Comparison of ENCODE assay signal across 12 cellular contexts in the genomic region with DNA sequence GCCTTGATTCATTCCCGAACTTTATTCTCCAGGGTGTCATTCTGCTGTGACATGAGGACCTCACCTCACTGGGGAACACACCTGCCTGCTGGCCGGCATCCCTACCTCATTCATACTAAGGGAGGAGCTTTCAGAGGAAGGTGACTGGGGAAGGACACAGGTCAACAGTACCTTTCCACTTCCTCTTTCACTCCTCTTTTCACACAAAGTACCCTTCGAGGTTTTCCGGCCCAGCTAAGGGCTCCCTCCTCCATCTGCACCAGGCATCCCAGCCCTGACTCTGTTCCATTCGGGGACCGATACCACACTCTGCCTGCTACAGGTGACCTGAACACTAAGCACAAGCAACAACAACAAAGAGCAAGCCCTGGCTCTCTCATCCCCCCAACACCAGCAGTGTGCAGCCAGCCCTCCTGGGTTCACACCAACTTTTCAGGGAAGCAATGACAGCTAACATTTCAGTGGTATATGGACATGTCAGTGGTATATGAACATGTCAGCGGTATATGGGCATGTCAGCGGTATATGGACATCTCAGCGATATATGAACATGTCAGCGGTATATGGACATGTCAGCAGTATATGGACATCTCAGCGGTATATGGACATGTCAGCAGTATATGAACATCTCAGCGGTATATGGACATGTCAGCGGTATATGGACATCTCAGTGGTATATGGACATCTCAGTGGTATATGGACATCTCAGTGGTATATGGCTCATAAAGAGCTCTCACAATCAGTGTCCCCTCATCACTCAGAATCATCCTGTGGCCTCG. TPM values are rescaled to one million over a fixed set of nuclear protein-coding genes. Genes with fewer than 3 reads are reported as not detected.
A peak's percentile ranks its signal among the peaks of the same experiment; 100 is the strongest.
DNase-seq lines count a peak whose midpoint lies in the region; ATAC-seq, FAIRE-seq and TF ChIP-seq lines count a peak whose summit lies in the region.
"Had no signal": no experiment of that assay in that cellular context is flagged by ENCODE, and none has a peak within 500 bp of the region (broad histone marks: within the 10 kb centered on the region; RNA-seq: fewer than 3 reads in every experiment).

No MANE protein-coding gene starts in this region.

- no peaks in the 10 kb centered on the region for H3K9me3 Mint-ChIP-seq in activated naive CD4-positive, alpha-beta T cell treated with anti-CD3 and anti-CD28 coated beads, Interleukin-2, amount 50 U/mL, for 72 hours
- no peaks in the 10 kb centered on the region for H3K9me3 Mint-ChIP-seq in activated naive CD4-positive, alpha-beta T cell treated with anti-CD3 and anti-CD28 coated beads for 36 hours
- H3K9me3 Mint-ChIP-seq in WTC11, result no peaks in the 10 kb centered on the region

- H3K9me2 ChIP-seq in HCT116 (ENCODE audit: insufficient read depth) (no peaks in the 10 kb centered on the region), SU-DHL-6 (replicated peaks; ENCODE audit: insufficient read depth, low read length) (no peaks in the 10 kb centered on the region)

- H3K27me3 ChIP-seq in HCT116 (ENCODE audit: insufficient read depth, low read length) (no peaks in the 10 kb centered on the region), SU-DHL-6 (ENCODE audit: low read length) (no peaks in the 10 kb centered on the region), small intestine (ENCODE audit: control insufficient read depth in 2 of 2, insufficient read depth in 2 of 2, low read length in 2 of 2) (no peaks in the 10 kb centered on the region)
- H3K27me3 ChIP-seq: heart left ventricle, thyroid gland had no signal

- peaks cover 20 to 57% of the 10 kb centered on the region in 2 donors for H3K36me3 Mint-ChIP-seq in activated naive CD4-positive, alpha-beta T cell treated with anti-CD3 and anti-CD28 coated beads, Interleukin-2, amount 50 U/mL, for 72 hours
- H3K36me3 Mint-ChIP-seq in activated naive CD4-positive, alpha-beta T cell treated with anti-CD3 and anti-CD28 coated beads for 36 hours (ENCODE audit: low read depth), result peaks cover 64% of the 10 kb centered on the region
- H3K36me3 Mint-ChIP-seq in WTC11, result peaks cover 63% of the 10 kb centered on the region

- peaks cover 62 to 77% of the 10 kb centered on the region in 2 experiments for H3K36me3 ChIP-seq in HCT116 (ENCODE audit: control insufficient read depth in 1 of 2, insufficient read depth in 2 of 2, low read length in 2 of 2)
- H3K36me3 ChIP-seq in SU-DHL-6 (ENCODE audit: low read length), result peaks cover 11% of the 10 kb centered on the region; the same call in 1 of the 2 replicates
- H3K36me3 ChIP-seq in small intestine (ENCODE audit: control insufficient read depth in 2 of 2, insufficient read depth in 2 of 2, low read length in 2 of 2), result peaks cover 47 to 48% of the 10 kb centered on the region in 2 donors
- H3K36me3 ChIP-seq in kidney (ENCODE audit: control insufficient read depth in 1 of 2, insufficient read depth in 2 of 2, low read length in 2 of 2), result peaks cover 40 to 55% of the 10 kb centered on the region in 2 donors

- H3K9me3 ChIP-seq in HCT116 (ENCODE audit: control insufficient read depth in 1 of 2, insufficient read depth in 1 of 2, low read depth in 1 of 2, low read length in 2 of 2) (no peaks in the 10 kb centered on the region), SU-DHL-6 (ENCODE audit: insufficient read depth, low read length) (no peaks in the 10 kb centered on the region), small intestine (ENCODE audit: control insufficient read depth, low read depth) (no peaks in the 10 kb centered on the region), kidney (ENCODE audit: control insufficient read depth in 1 of 2, low read length in 2 of 2) (no peaks in the 10 kb centered on the region)
- H3K9me3 ChIP-seq: heart left ventricle, thyroid gland had no signal

- H3K27ac Mint-ChIP-seq in activated naive CD4-positive, alpha-beta T cell treated with anti-CD3 and anti-CD28 coated beads, Interleukin-2, amount 50 U/mL, for 72 hours, result peak overlapping the region; percentile 55 to 82
- no peak overlapping the region for H3K27ac Mint-ChIP-seq in activated naive CD4-positive, alpha-beta T cell treated with anti-CD3 and anti-CD28 coated beads for 36 hours
- H3K27ac Mint-ChIP-seq in WTC11, result no peak overlapping the region

- no peak for DNase-seq in activated naive CD4-positive, alpha-beta T cell treated with anti-CD3 and anti-CD28 coated beads, Interleukin-2, amount 50 U/mL, for 72 hours (ENCODE audit: low spot score in 2 of 2)
- DNase-seq in activated naive CD4-positive, alpha-beta T cell treated with anti-CD3 and anti-CD28 coated beads for 36 hours, result no peak
- DNase-seq in HCT116 (ENCODE audit: low read depth, low spot score), result no peak
- peak; percentile 52 for DNase-seq in small intestine
- no peak for DNase-seq in kidney
- no peak for DNase-seq in DMS114 treated with DMSO at 0.1 percent for 48 hours (lab: John Stamatoyannopoulos, UW; ENCODE audit: unreplicated experiment)
- no peak for DNase-seq in WTC11 (ENCODE audit: low spot score)
- DNase-seq: aorta, heart left ventricle, NCI-H1436, thyroid gland had no signal

- H2AFZ ChIP-seq in HCT116 (ENCODE audit: low read depth, low read length, poor library complexity, severe bottlenecking), result no peak overlapping the region
- H2AFZ ChIP-seq in SU-DHL-6 (ENCODE audit: low read depth, low read length, severe bottlenecking), result no peak overlapping the region

- 75 to 87% (median 77%) methylated on average over 14 of the region's 14 CpGs for WGBS in small intestine, 3 donors

- H3K4me3 Mint-ChIP-seq in activated naive CD4-positive, alpha-beta T cell treated with anti-CD3 and anti-CD28 coated beads for 36 hours, result no peak overlapping the region
- H3K4me3 Mint-ChIP-seq in WTC11, result no peak overlapping the region

- RAD21 ChIA-PET in HCT116 (lab: Charles Lee; ENCODE audit: low non-redundant PET in 1 of 2, low total read pairs in 2 of 2, uncharacterized antibody in 2 of 2, unreplicated experiment in 2 of 2), result no interaction called here

- H3K27ac ChIP-seq in HCT116 (ENCODE audit: low read depth, low read length) (no peak overlapping the region), SU-DHL-6 (ENCODE audit: low read depth, low read length) (peak overlapping the region; percentile 65), small intestine (ENCODE audit: low read depth in 1 of 2, low read length in 1 of 2) (peak overlapping the region in 1 of 2 donors; percentile 53), kidney (ENCODE audit: low read depth in 2 of 2, low read length in 2 of 2) (no peak overlapping the region)
- H3K27ac ChIP-seq: heart left ventricle, thyroid gland had no signal

- CTCF ChIA-PET in activated naive CD4-positive, alpha-beta T cell treated with anti-CD3 and anti-CD28 coated beads for 36 hours (lab: Charles Lee), result interaction anchor here (1.2 kb wide), 1 partner anchor 14 kb away, joined by 5 read pairs; no protein-coding TSS in a partner anchor
- CTCF ChIA-PET in HCT116 (lab: Charles Lee) (no interaction called here), WTC11 (lab: Charles Lee) (no interaction called here)

- H3K79me2 ChIP-seq in HCT116 (ENCODE audit: insufficient read depth, low read length) (peaks cover 23% of the 10 kb centered on the region; the same call in 1 of the 2 replicates), SU-DHL-6 (ENCODE audit: insufficient read depth, low read length) (no peaks in the 10 kb centered on the region)

- no peaks in the 10 kb centered on the region for H3K27me3 Mint-ChIP-seq in activated naive CD4-positive, alpha-beta T cell treated with anti-CD3 and anti-CD28 coated beads for 36 hours (ENCODE audit: low read depth)
- no peaks in the 10 kb centered on the region for H3K27me3 Mint-ChIP-seq in WTC11 (ENCODE audit: low read depth)

- FAIRE-seq in small intestine (lab: Jason Lieb, UNC), result no peak
- no peak for FAIRE-seq in kidney (lab: Jason Lieb, UNC)

- BruUV-seq in HCT116 (replicated peaks; lab: Mats Ljungman, UMichigan), result no TSS peak

- peaks cover 7% of the 10 kb centered on the region for H3K4me1 Mint-ChIP-seq in activated naive CD4-positive, alpha-beta T cell treated with anti-CD3 and anti-CD28 coated beads for 36 hours (ENCODE audit: low read depth)
- H3K4me1 Mint-ChIP-seq in WTC11, result peaks cover 19% of the 10 kb centered on the region

- POLR2A ChIA-PET in HCT116 (lab: Charles Lee), result no interaction called here
- POLR2A ChIA-PET in WTC11 (lab: Charles Lee), result no interaction called here

- H3K4me2 ChIP-seq in HCT116 (ENCODE audit: low read length) (0 out of 2 replicates have a peak overlapping the region, but pooled peaks have one; percentile 1), SU-DHL-6 (ENCODE audit: low read depth, low read length, poor library complexity, severe bottlenecking) (peak overlapping the region; percentile 30)

- TF ChIP-seq POLR2A in HCT116 (IDR thresholded peaks at IDR 0.05; ENCODE audit: borderline replicate concordance, extremely low read depth, insufficient read depth, insufficient read length), result no peak

- no peak overlapping the region for H3K9ac ChIP-seq in HCT116 (ENCODE audit: low read length)
- no peak overlapping the region for H3K9ac ChIP-seq in SU-DHL-6 (ENCODE audit: low read length)
- H3K9ac ChIP-seq in kidney (ENCODE audit: low read length in 2 of 2), result no peak overlapping the region

- no peak for ATAC-seq in activated naive CD4-positive, alpha-beta T cell treated with anti-CD3 and anti-CD28 coated beads, Interleukin-2, amount 50 U/mL, for 72 hours
- ATAC-seq in HCT116, result no peak
- ATAC-seq in WTC11, result no peak
- ATAC-seq: heart left ventricle had no signal

- no peaks in the 10 kb centered on the region for H4K20me1 ChIP-seq in HCT116 (ENCODE audit: insufficient read depth)
- no peaks in the 10 kb centered on the region; the same call in 1 of the 2 replicates for H4K20me1 ChIP-seq in SU-DHL-6 (ENCODE audit: low read depth, low read length)

- H3F3A ChIP-seq in SU-DHL-6 (ENCODE audit: insufficient read depth), result peaks cover 27% of the 10 kb centered on the region

- intact Hi-C loops in activated naive CD4-positive, alpha-beta T cell treated with anti-CD3 and anti-CD28 coated beads for 36 hours (cut with micrococcal nuclease), result no loop called here
- intact Hi-C loops in HCT116 (cut with micrococcal nuclease) (no loop called here), kidney (cut with DNase I) (no loop called here)

- TF ChIP-seq CTCF in HCT116 (IDR thresholded peaks at IDR 0.05 in 2 of 3, conservative IDR thresholded peaks at IDR 0.05 in 1 of 3; ENCODE audit: borderline replicate concordance in 1 of 3, insufficient read depth in 1 of 3, low read depth in 2 of 3, low read length in 2 of 3) (no peak), SU-DHL-6 (IDR thresholded peaks at IDR 0.05; ENCODE audit: insufficient read depth, low read length, poor library complexity, severe bottlenecking) (no peak), kidney (IDR thresholded peaks at IDR 0.05; ENCODE audit: borderline replicate concordance, extremely low read depth, insufficient read depth) (no peak), WTC11 (IDR thresholded peaks at IDR 0.05) (no peak)

- no peak for TF ChIP-seq RAD21 in HCT116 (IDR thresholded peaks at IDR 0.05; ENCODE audit: low read depth)

- H3K4me1 ChIP-seq in HCT116 (ENCODE audit: control insufficient read depth in 1 of 2, insufficient read depth in 2 of 2, low read length in 2 of 2), result peaks cover 13 to 36% of the 10 kb centered on the region in 2 experiments
- no peaks in the 10 kb centered on the region for H3K4me1 ChIP-seq in small intestine (ENCODE audit: control insufficient read depth in 2 of 2, insufficient read depth in 1 of 2, low read depth in 1 of 2, low read length in 1 of 2)
- H3K4me1 ChIP-seq in kidney (ENCODE audit: control insufficient read depth in 1 of 2, insufficient read depth in 1 of 2, low read depth in 1 of 2, low read length in 2 of 2), result no peaks in the 10 kb centered on the region
- H3K4me1 ChIP-seq: thyroid gland had no signal

- H3K4me3 ChIP-seq in HCT116 (replicated peaks in 1 of 2; ENCODE audit: low read depth in 1 of 2, low read length in 2 of 2), result no peak overlapping the region
- H3K4me3 ChIP-seq in SU-DHL-6 (ENCODE audit: insufficient read depth, low read length, poor library complexity, severe bottlenecking), result no peak overlapping the region
- no peak overlapping the region for H3K4me3 ChIP-seq in small intestine (ENCODE audit: low read depth in 1 of 2, low read length in 2 of 2)
- H3K4me3 ChIP-seq in kidney (ENCODE audit: low read length in 2 of 2), result no peak overlapping the region
- H3K4me3 ChIP-seq: heart left ventricle, thyroid gland had no signal

RNA-seq across cellular contexts. Expression of a gene that starts 16.0 kb away (rescaled TPM):
- total RNA-seq in activated naive CD4-positive, alpha-beta T cell treated with anti-CD3 and anti-CD28 coated beads, Interleukin-2, amount 50 U/mL, for 72 hours, result 100 to 1,000 TPM; 139 to 215 TPM
- total RNA-seq in activated naive CD4-positive, alpha-beta T cell treated with anti-CD3 and anti-CD28 coated beads for 36 hours, result 100 to 1,000 TPM; 157 to 161 TPM
- total RNA-seq in HCT116 (2021; ENCODE audit: unreplicated experiment) (135 TPM), kidney (62.3 TPM), WTC11 (2021) (36.6 to 49.0 TPM (median 38.9 TPM) in 3 replicates)
- polyA plus RNA-seq in HCT116 (2012), result 97.3 and 116 TPM in 2 replicates
- polyA plus RNA-seq in small intestine (10 to 100 TPM; 13.2 to 37.8 (median 22.1) TPM), kidney (ENCODE audit: insufficient read depth, low read depth, low replicate concordance) (8.4 TPM)

Comparison
In these comparisons a context has a peak if more than half of its experiments do, and no peak if none do; other contexts are left out.
1. H3K27ac Mint-ChIP-seq: peak in activated naive CD4-positive, alpha-beta T cell treated with anti-CD3 and anti-CD28 coated beads, Interleukin-2, amount 50 U/mL, for 72 hours (2 of 2); none in activated naive CD4-positive, alpha-beta T cell treated with anti-CD3 and anti-CD28 coated beads for 36 hours (single experiment) and WTC11 (single experiment).